ENCODE assay signal across 36 cellular contexts in the genomic region with DNA sequence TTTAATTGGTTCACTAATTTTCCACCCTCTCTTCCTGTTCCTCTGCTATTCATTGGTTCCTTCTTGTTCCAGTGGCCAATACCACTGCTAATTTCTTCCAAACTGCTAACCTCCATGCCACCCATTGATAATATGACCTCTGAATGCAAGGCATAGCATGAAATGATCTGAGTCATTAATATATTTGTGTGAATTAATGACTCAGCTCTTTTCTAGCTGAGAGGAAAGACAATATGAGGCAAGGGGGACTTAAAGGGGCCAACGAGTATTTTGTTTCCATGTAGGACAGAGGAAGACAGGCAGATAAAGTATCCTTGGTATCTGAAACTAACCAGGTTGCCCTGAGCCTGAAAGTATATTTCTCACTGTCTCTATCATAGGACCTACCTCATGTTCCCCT.
"Had no signal": no experiment of that assay in that cellular context is flagged by ENCODE, and none has a peak within 500 bp of the region (broad histone marks: within the 10 kb centered on the region; RNA-seq: fewer than 3 reads in every experiment).

No MANE protein-coding gene starts in this region.

- H3K36me3 Mint-ChIP-seq: activated CD8-positive, alpha-beta memory T cell treated with anti-CD3 and anti-CD28 coated beads, Interleukin-2, amount 10 ng/mL, durations not matched to agents 7 days and 5 days; activated naive CD4-positive, alpha-beta T cell treated with anti-CD3 and anti-CD28 coated beads, Interleukin-2, amount 50 U/mL, for 72 hours; activated naive CD8-positive, alpha-beta T cell treated with anti-CD3 and anti-CD28 coated beads for 36 hours had no signal

- H3K9me3 Mint-ChIP-seq: activated CD4-positive, alpha-beta memory T cell treated with anti-CD3 and anti-CD28 coated beads, Interleukin-2, amount 10 ng/mL, durations not matched to agents 7 days and 5 days; activated CD4-positive, alpha-beta T cell treated with anti-CD3 and anti-CD28 coated beads, Interleukin-2, amount 10 ng/mL, durations not matched to agents 7 days and 5 days; activated naive CD8-positive, alpha-beta T cell treated with anti-CD3 and anti-CD28 coated beads for 36 hours; T-helper 1 cell treated with Interleukin-12 subunit alpha and Interleukin-12 subunit beta and Interleukin-4 antibody, amounts not matched to agents 30 μg/mL and 1 μg/mL, for 36 hours; T-helper 2 cell treated with Interferon-gamma antibody and Interleukin-4, amounts not matched to agents 5 μg/mL and 100 μg/mL, for 36 hours had no signal

- DNase-seq: activated CD4-positive, alpha-beta memory T cell treated with anti-CD3 and anti-CD28 coated beads, Interleukin-2, amount 10 ng/mL, durations not matched to agents 7 days and 5 days; activated CD4-positive, alpha-beta T cell treated with anti-CD3 and anti-CD28 coated beads for 1 hour; activated CD4-positive, alpha-beta T cell treated with anti-CD3 and anti-CD28 coated beads for 36 hours; activated CD4-positive, alpha-beta T cell treated with anti-CD3 and anti-CD28 coated beads for 48 hours; activated CD4-positive, alpha-beta T cell treated with anti-CD3 and anti-CD28 coated beads, Interleukin-2, amount 10 ng/mL, durations not matched to agents 7 days and 5 days; activated CD4-positive, alpha-beta T cell treated with anti-CD3 and anti-CD28 coated beads, Interleukin-2, amount 50 U/mL, for 48 hours; activated CD4-positive, CD25-positive, alpha-beta regulatory T cell; activated CD8-positive, alpha-beta memory T cell treated with anti-CD3 and anti-CD28 coated beads for 24 hours; activated CD8-positive, alpha-beta memory T cell treated with anti-CD3 and anti-CD28 coated beads, Interleukin-2, amount 10 ng/mL, durations not matched to agents 7 days and 5 days; activated CD8-positive, alpha-beta memory T cell treated with anti-CD3 and anti-CD28 coated beads, Interleukin-2, amount 50 U/mL, for 48 hours; activated CD8-positive, alpha-beta T cell treated with anti-CD3 and anti-CD28 coated beads, Interleukin-2, amount 10 ng/mL, durations not matched to agents 7 days and 5 days; activated effector memory CD4-positive, alpha-beta T cell treated with anti-CD3 and anti-CD28 coated beads, Interleukin-2, amount 50 U/mL, for 16 hours; activated gamma-delta T cell treated with Interleukin-2 at 50 U/mL for 16 hours; activated naive CD4-positive, alpha-beta T cell; activated naive CD4-positive, alpha-beta T cell treated with anti-CD3 and anti-CD28 coated beads for 36 hours; activated naive CD4-positive, alpha-beta T cell treated with anti-CD3 and anti-CD28 coated beads, Interleukin-2, amount 50 U/mL, for 16 hours; activated naive CD8-positive, alpha-beta T cell treated with anti-CD3 and anti-CD28 coated beads for 36 hours; activated T-cell treated with anti-CD3 and anti-CD28 coated beads, Interleukin-2, amount 50 U/mL, for 24 hours; activated T-cell treated with anti-CD3 and anti-CD28 coated beads, Interleukin-2, amount 50 U/mL, for 48 hours; adrenal gland; amniotic stem cell; aorta; body of pancreas; brain microvascular endothelial cell; central memory CD4-positive, alpha-beta T cell; T-helper 1 cell; T-helper 2 cell; T-helper 9 cell had no signal

- H3K4me3 Mint-ChIP-seq: activated CD4-positive, alpha-beta memory T cell treated with anti-CD3 and anti-CD28 coated beads, Interleukin-2, amount 10 ng/mL, durations not matched to agents 7 days and 5 days; activated CD4-positive, alpha-beta T cell treated with anti-CD3 and anti-CD28 coated beads for 36 hours; activated CD4-positive, alpha-beta T cell treated with anti-CD3 and anti-CD28 coated beads, Interleukin-2, amount 10 ng/mL, durations not matched to agents 7 days and 5 days; activated CD8-positive, alpha-beta memory T cell treated with anti-CD3 and anti-CD28 coated beads, Interleukin-2, amount 10 ng/mL, durations not matched to agents 7 days and 5 days; activated CD8-positive, alpha-beta T cell treated with anti-CD3 and anti-CD28 coated beads, Interleukin-2, amount 10 ng/mL, durations not matched to agents 7 days and 5 days; activated naive CD4-positive, alpha-beta T cell treated with anti-CD3 and anti-CD28 coated beads for 36 hours; activated naive CD8-positive, alpha-beta T cell treated with anti-CD3 and anti-CD28 coated beads for 36 hours; activated T-cell treated with anti-CD3 and anti-CD28 coated beads, Interleukin-2, amount 50 U/mL, for 24 hours; T-helper 1 cell treated with Interleukin-12 subunit alpha and Interleukin-12 subunit beta and Interleukin-4 antibody, amounts not matched to agents 30 μg/mL and 1 μg/mL, for 36 hours; T-helper 2 cell treated with Interferon-gamma antibody and Interleukin-4, amounts not matched to agents 5 μg/mL and 100 μg/mL, for 36 hours had no signal

- H3K4me1 Mint-ChIP-seq: activated CD4-positive, alpha-beta memory T cell treated with anti-CD3 and anti-CD28 coated beads, Interleukin-2, amount 10 ng/mL, durations not matched to agents 7 days and 5 days; activated CD4-positive, alpha-beta T cell treated with anti-CD3 and anti-CD28 coated beads for 36 hours; activated CD4-positive, alpha-beta T cell treated with anti-CD3 and anti-CD28 coated beads, Interleukin-2, amount 10 ng/mL, durations not matched to agents 7 days and 5 days; activated CD8-positive, alpha-beta memory T cell treated with anti-CD3 and anti-CD28 coated beads, Interleukin-2, amount 10 ng/mL, durations not matched to agents 7 days and 5 days; activated naive CD8-positive, alpha-beta T cell treated with anti-CD3 and anti-CD28 coated beads for 36 hours had no signal

- H3K27me3 Mint-ChIP-seq: activated CD4-positive, alpha-beta memory T cell treated with anti-CD3 and anti-CD28 coated beads, Interleukin-2, amount 10 ng/mL, durations not matched to agents 7 days and 5 days; activated CD4-positive, alpha-beta T cell treated with anti-CD3 and anti-CD28 coated beads for 36 hours; activated CD4-positive, alpha-beta T cell treated with anti-CD3 and anti-CD28 coated beads, Interleukin-2, amount 10 ng/mL, durations not matched to agents 7 days and 5 days; activated CD8-positive, alpha-beta memory T cell treated with anti-CD3 and anti-CD28 coated beads, Interleukin-2, amount 10 ng/mL, durations not matched to agents 7 days and 5 days; activated naive CD8-positive, alpha-beta T cell treated with anti-CD3 and anti-CD28 coated beads for 36 hours; activated T-cell treated with anti-CD3 and anti-CD28 coated beads, Interleukin-2, amount 50 U/mL, for 24 hours had no signal

- H3K9me3 ChIP-seq: adrenal gland, body of pancreas, breast epithelium had no signal

- H3K27ac Mint-ChIP-seq: activated CD4-positive, alpha-beta memory T cell treated with anti-CD3 and anti-CD28 coated beads, Interleukin-2, amount 10 ng/mL, durations not matched to agents 7 days and 5 days; activated CD4-positive, alpha-beta T cell treated with anti-CD3 and anti-CD28 coated beads for 36 hours; activated CD4-positive, alpha-beta T cell treated with anti-CD3 and anti-CD28 coated beads, Interleukin-2, amount 10 ng/mL, durations not matched to agents 7 days and 5 days; activated CD8-positive, alpha-beta memory T cell treated with anti-CD3 and anti-CD28 coated beads, Interleukin-2, amount 10 ng/mL, durations not matched to agents 7 days and 5 days; activated CD8-positive, alpha-beta T cell treated with anti-CD3 and anti-CD28 coated beads, Interleukin-2, amount 10 ng/mL, durations not matched to agents 7 days and 5 days; activated naive CD4-positive, alpha-beta T cell treated with anti-CD3 and anti-CD28 coated beads for 36 hours; activated naive CD4-positive, alpha-beta T cell treated with anti-CD3 and anti-CD28 coated beads, Interleukin-2, amount 50 U/mL, for 72 hours; activated naive CD8-positive, alpha-beta T cell treated with anti-CD3 and anti-CD28 coated beads for 36 hours; activated T-cell treated with anti-CD3 and anti-CD28 coated beads, Interleukin-2, amount 50 U/mL, for 24 hours; T-helper 1 cell treated with Interleukin-12 subunit alpha and Interleukin-12 subunit beta and Interleukin-4 antibody, amounts not matched to agents 30 μg/mL and 1 μg/mL, for 36 hours; T-helper 2 cell treated with Interferon-gamma antibody and Interleukin-4, amounts not matched to agents 5 μg/mL and 100 μg/mL, for 36 hours had no signal

- H3K27ac ChIP-seq: adrenal gland, body of pancreas, brain microvascular endothelial cell, breast epithelium, VCaP had no signal

- FAIRE-seq: astrocyte, TTC549 had no signal

- H3K27me3 ChIP-seq: adrenal gland, body of pancreas, brain microvascular endothelial cell, breast epithelium had no signal

- ATAC-seq: activated CD4-positive, alpha-beta T cell treated with anti-CD3 and anti-CD28 coated beads for 36 hours; activated CD4-positive, CD25-positive, alpha-beta regulatory T cell treated with anti-CD3 and anti-CD28 coated beads, Interleukin-2, amount 50 U/mL, for 24 hours; activated CD8-positive, alpha-beta memory T cell treated with anti-CD3 and anti-CD28 coated beads, Interleukin-2, amount 10 ng/mL, durations not matched to agents 7 days and 5 days; activated CD8-positive, alpha-beta T cell treated with anti-CD3 and anti-CD28 coated beads, Interleukin-2, amount 10 ng/mL, durations not matched to agents 7 days and 5 days; activated naive CD4-positive, alpha-beta T cell treated with anti-CD3 and anti-CD28 coated beads, Interleukin-2, amount 50 U/mL, for 72 hours; body of pancreas had no signal

- H3K36me3 ChIP-seq: adrenal gland, brain microvascular endothelial cell, breast epithelium had no signal

- H3K4me1 ChIP-seq: adrenal gland, body of pancreas, breast epithelium had no signal

- H3K4me3 ChIP-seq: adrenal gland, body of pancreas, breast epithelium had no signal
